ENCODE assay signal across 8 cellular contexts in the genomic region with DNA sequence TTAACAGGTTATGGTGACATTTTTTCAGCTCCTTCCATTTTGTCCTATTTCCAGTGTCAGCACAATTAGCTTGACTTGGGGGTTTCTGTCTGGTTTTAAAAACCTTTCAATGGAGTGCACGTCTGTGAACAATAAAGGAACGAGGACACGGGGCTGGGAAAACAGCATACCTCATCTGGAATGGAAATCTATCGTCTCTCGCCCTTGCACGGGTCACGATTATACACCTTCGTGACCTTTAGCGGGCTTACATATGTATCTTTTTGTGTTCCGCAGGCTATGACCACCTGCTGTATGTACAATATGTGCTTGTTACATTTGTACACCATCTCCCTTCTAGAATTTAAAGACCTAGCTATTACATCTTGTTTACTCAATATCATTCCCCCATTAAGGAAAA. TPM values are rescaled to one million over a fixed set of nuclear protein-coding genes. Genes with fewer than 3 reads are reported as not detected.
A peak's percentile ranks its signal among the peaks of the same experiment; 100 is the strongest.
DNase-seq lines count a peak whose midpoint lies in the region; ATAC-seq, FAIRE-seq and TF ChIP-seq lines count a peak whose summit lies in the region.

No MANE protein-coding gene starts in this region.

- no peak for FAIRE-seq in pancreas (lab: Jason Lieb, UNC)
- no peak for FAIRE-seq in H54 (lab: Jason Lieb, UNC)

- H3K9ac ChIP-seq in adipocyte (ENCODE audit: low read length), result peak overlapping the region; percentile 86

- H3K27ac ChIP-seq in heart left ventricle (peak overlapping the region; percentile 95 to 99 (median 97)), upper lobe of right lung (peak overlapping the region; percentile 95), pancreas (peak overlapping the region in 2 of 4 donors; percentile 69 to 75)

- intact Hi-C loops in heart left ventricle (cut with DNase I), result loop anchor here in 8 of 10 donors (5.0 to 10.0 kb wide), 7 partner anchors 65 to 192 kb away; no protein-coding TSS in a partner anchor
- intact Hi-C loops in Right ventricle myocardium inferior (cut with DNase I), result loop anchor here (5.0 kb wide), 4 partner anchors 50 to 135 kb away; no protein-coding TSS in a partner anchor
- intact Hi-C loops in upper lobe of right lung (cut with DNase I), result no loop called here
- intact Hi-C loops in pancreas (cut with DNase I), result no loop called here

- H3K9me3 ChIP-seq in heart left ventricle (no peaks in the 10 kb centered on the region), adipocyte (ENCODE audit: control insufficient read depth, low read length) (no peaks in the 10 kb centered on the region), upper lobe of right lung (no peaks in the 10 kb centered on the region), pancreas (no peaks in the 10 kb centered on the region)

- H3K36me3 ChIP-seq in heart left ventricle (peaks cover 0 to 7% (median 0%) of the 10 kb centered on the region in 9 donors), adipocyte (ENCODE audit: control insufficient read depth, insufficient read depth, low read length, severe bottlenecking) (no peaks in the 10 kb centered on the region), upper lobe of right lung (no peaks in the 10 kb centered on the region), pancreas (no peaks in the 10 kb centered on the region)

- 58 to 64% (median 59%) methylated on average over 10 of the region's 10 CpGs for WGBS in heart left ventricle, 4 donors
- WGBS in pancreas, 2 donors, result 96 to 98% methylated on average over 10 of the region's 10 CpGs

- TF ChIP-seq POLR2A in heart left ventricle (IDR thresholded peaks at IDR 0.05) (no peak), H54 (IDR thresholded peaks at IDR 0.05; ENCODE audit: low read depth, low read length) (no peak)

- no peak for ATAC-seq in heart left ventricle
- ATAC-seq in Right ventricle myocardium inferior, result no peak
- no peak for ATAC-seq in upper lobe of right lung
- ATAC-seq in pancreas, result no peak

- H3K27me3 ChIP-seq in heart left ventricle (no peaks in the 10 kb centered on the region), adipocyte (replicated peaks; ENCODE audit: control insufficient read depth, insufficient read depth, low read length) (no peaks in the 10 kb centered on the region), upper lobe of right lung (no peaks in the 10 kb centered on the region), pancreas (no peaks in the 10 kb centered on the region)

- peak overlapping the region in 11 of 12 donors; percentile 28 to 76 (median 62) for H3K4me3 ChIP-seq in heart left ventricle
- peak overlapping the region; percentile 75 for H3K4me3 ChIP-seq in adipocyte (ENCODE audit: low read length)
- peak overlapping the region; percentile 60 for H3K4me3 ChIP-seq in upper lobe of right lung
- H3K4me3 ChIP-seq in pancreas, result no peak overlapping the region

- H3K4me1 ChIP-seq in heart left ventricle (peaks cover 21 to 83% (median 73%) of the 10 kb centered on the region in 12 donors), adipocyte (ENCODE audit: control insufficient read depth, insufficient read depth, low read length) (peaks cover 67% of the 10 kb centered on the region), upper lobe of right lung (peaks cover 52% of the 10 kb centered on the region), pancreas (no peaks in the 10 kb centered on the region)

- no peak for DNase-seq in heart left ventricle
- DNase-seq in Right ventricle myocardium inferior (ENCODE audit: missing footprints), result no peak
- DNase-seq in adipocyte (ENCODE audit: low read depth), result no peak
- peak; percentile 47 for DNase-seq in medulla oblongata (ENCODE audit: extremely low spot score)
- DNase-seq in upper lobe of right lung, result no peak
- no peak for DNase-seq in SIG-M5 treated with dmso at 0.1 percent for 504 hours (lab: John Stamatoyannopoulos, UW; ENCODE audit: unreplicated experiment)
- DNase-seq in pancreas, result no peak
- DNase-seq in H54 (ENCODE audit: insufficient read length, low spot score), result no peak

- TF ChIP-seq CTCF in heart left ventricle (IDR thresholded peaks at IDR 0.05) (no peak), upper lobe of right lung (IDR thresholded peaks at IDR 0.05) (no peak), pancreas (IDR thresholded peaks at IDR 0.05) (no peak)

RNA-seq across cellular contexts. Expression of a gene that starts 2.3 kb away (rescaled TPM):
- 10 to 100 TPM; 50.7 to 84.4 (median 70.9) TPM for total RNA-seq in heart left ventricle
- 10 to 100 TPM; 16.0 to 25.5 TPM for polyA plus RNA-seq in heart left ventricle
- 64.1 TPM for total RNA-seq in Right ventricle myocardium inferior
- 56.6 TPM for total RNA-seq in upper lobe of right lung
- 10 to 100 TPM in 2 of 6 donors, 1 to 10 TPM in 4; 6.3 to 21.2 (median 8.8) TPM for total RNA-seq in pancreas
- 10 to 100 TPM in 1 of 2 donors, 1 to 10 TPM in 1; 5.7 to 11.8 TPM for polyA plus RNA-seq in pancreas

Comparison
In these comparisons a context has a peak if more than half of its experiments do, and no peak if none do; other contexts are left out.
1. H3K4me3 ChIP-seq: peak in heart left ventricle (11 of 12), adipocyte (single experiment) and upper lobe of right lung (single experiment); none in pancreas (0 of 4).
2. intact Hi-C loops: an anchor here in heart left ventricle (5.0 to 10.0 kb wide) and Right ventricle myocardium inferior (5.0 kb wide); none called in upper lobe of right lung and pancreas.